Comparison of ENCODE assay signal across 25 cellular contexts in the genomic region with DNA sequence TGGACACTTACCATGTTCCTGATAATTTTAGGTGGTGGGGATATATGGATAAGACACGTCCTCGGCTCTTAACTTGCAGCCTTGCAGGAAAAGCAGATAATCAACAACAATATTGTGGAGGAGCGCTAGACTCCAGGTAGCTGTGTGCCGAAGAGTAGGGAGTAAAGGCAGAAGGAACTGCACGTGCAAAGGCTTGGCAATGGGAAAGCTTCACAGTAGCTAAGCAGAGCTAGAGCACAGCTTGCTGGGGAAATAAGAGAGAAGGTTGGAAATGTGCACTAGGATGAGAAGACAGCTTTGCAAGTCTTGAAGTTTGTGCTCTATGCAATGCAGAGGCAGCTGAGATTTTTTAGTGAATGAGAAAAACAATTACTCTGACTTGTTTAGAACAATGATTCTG.
"Had no signal": no experiment of that assay in that cellular context is flagged by ENCODE, and none has a peak within 500 bp of the region (broad histone marks: within the 10 kb centered on the region; RNA-seq: fewer than 3 reads in every experiment).

No MANE protein-coding gene starts in this region.

- H3K27ac Mint-ChIP-seq: activated naive CD4-positive, alpha-beta T cell treated with anti-CD3 and anti-CD28 coated beads, Interleukin-2, amount 50 U/mL, for 72 hours; activated T-cell treated with anti-CD3 and anti-CD28 coated beads, Interleukin-2, amount 50 U/mL, for 72 hours; dendritic cell treated with granulocyte-macrophage colony-stimulating factor and Interleukin-4, amounts not matched to agents 40 ng/mL and 50 ng/mL, for 4 days; neural progenitor cell had no signal

- H3K4me3 Mint-ChIP-seq: activated T-cell treated with anti-CD3 and anti-CD28 coated beads, Interleukin-2, amount 50 U/mL, for 72 hours; dendritic cell treated with granulocyte-macrophage colony-stimulating factor and Interleukin-4, amounts not matched to agents 40 ng/mL and 50 ng/mL, for 4 days; naive thymus-derived CD8-positive, alpha-beta T cell; neural progenitor cell had no signal

- H2AFZ ChIP-seq: neural progenitor cell, parathyroid adenoma had no signal

- H3K4me1 Mint-ChIP-seq: naive thymus-derived CD8-positive, alpha-beta T cell; neural progenitor cell had no signal

- H3K4me1 ChIP-seq: breast epithelium, gastrocnemius medialis, left lung, lower lobe of right lung, neural progenitor cell, parathyroid adenoma, psoas muscle, tibial nerve had no signal

- H3K9ac ChIP-seq: neural progenitor cell, parathyroid adenoma had no signal

- H3K79me2 ChIP-seq: parathyroid adenoma had no signal

- H3K9me3 ChIP-seq: breast epithelium, gastrocnemius medialis, left lung, lower lobe of right lung, psoas muscle, tibial nerve had no signal

- H3K27me3 ChIP-seq: breast epithelium, gastrocnemius medialis, left lung, neural progenitor cell, tibial nerve had no signal

- ATAC-seq: activated naive CD4-positive, alpha-beta T cell treated with anti-CD3 and anti-CD28 coated beads, Interleukin-2, amount 50 U/mL, for 72 hours; activated T-cell treated with anti-CD3 and anti-CD28 coated beads, Interleukin-2, amount 50 U/mL, for 72 hours; gastrocnemius medialis; left lung; lower lobe of right lung; naive thymus-derived CD8-positive, alpha-beta T cell had no signal

- H3K4me3 ChIP-seq: breast epithelium, gastrocnemius medialis, left lung, lower lobe of right lung, neural progenitor cell, psoas muscle, smooth muscle cell, tibial nerve had no signal

- DNase-seq: activated CD4-positive, alpha-beta T cell treated with anti-CD3 and anti-CD28 coated beads for 4 hours; activated CD4-positive, alpha-beta T cell treated with anti-CD3 and anti-CD28 coated beads, Interleukin-2, amount 50 U/mL, for 4 hours; activated naive CD4-positive, alpha-beta T cell; activated T-cell treated with anti-CD3 and anti-CD28 coated beads for 4 hours; activated T-cell treated with anti-CD3 and anti-CD28 coated beads, Interleukin-2, amount 50 U/mL, for 72 hours; central memory CD4-positive, alpha-beta T cell; effector CD8-positive, alpha-beta T cell; gastrocnemius medialis; glutamatergic neuron; left lung; lower lobe of right lung; mesenchymal stem cell; naive thymus-derived CD8-positive, alpha-beta T cell; occipital lobe; psoas muscle; stimulated activated CD4-positive, alpha-beta T cell treated with anti-CD3 and anti-CD28 coated beads, Interleukin-2, amount 100 ng/mL, for 24 hours; stimulated activated naive CD4-positive, alpha-beta T cell treated with Interleukin-2 at 50 U/mL for 16 hours had no signal

- H3K4me2 ChIP-seq: neural progenitor cell, smooth muscle cell had no signal

- H3K27ac ChIP-seq: breast epithelium, epithelial cell of prostate, gastrocnemius medialis, left lung, lower lobe of right lung, neural progenitor cell, parathyroid adenoma, psoas muscle, tibial nerve had no signal

- H3K9me3 Mint-ChIP-seq: activated naive CD4-positive, alpha-beta T cell treated with anti-CD3 and anti-CD28 coated beads, Interleukin-2, amount 50 U/mL, for 72 hours; activated T-cell treated with anti-CD3 and anti-CD28 coated beads, Interleukin-2, amount 50 U/mL, for 72 hours; dendritic cell treated with granulocyte-macrophage colony-stimulating factor and Interleukin-4, amounts not matched to agents 40 ng/mL and 50 ng/mL, for 4 days; naive thymus-derived CD8-positive, alpha-beta T cell; neural progenitor cell had no signal
